15 cellular contexts compared by ENCODE assay signal in the genomic region with DNA sequence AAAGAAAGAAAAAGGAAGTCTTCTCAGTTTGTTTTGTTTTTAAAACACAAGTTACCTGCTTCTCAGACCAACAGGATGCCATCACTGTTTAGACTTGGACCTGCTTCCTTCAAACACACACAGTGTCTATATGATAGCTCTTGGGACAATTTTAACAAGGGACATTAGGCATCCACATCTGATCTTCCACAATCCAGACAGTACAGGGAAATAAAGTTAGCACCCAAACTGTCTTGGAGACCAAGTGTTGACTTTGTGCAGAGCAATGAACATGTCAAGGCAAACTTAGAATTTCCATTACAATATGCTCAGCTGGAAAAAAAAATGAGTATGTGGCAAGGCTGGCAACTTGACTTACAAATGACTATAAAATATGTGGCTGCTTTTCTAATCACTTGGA.
"Had no signal": no experiment of that assay in that cellular context is flagged by ENCODE, and none has a peak within 500 bp of the region (broad histone marks: within the 10 kb centered on the region; RNA-seq: fewer than 3 reads in every experiment).

No MANE protein-coding gene starts in this region.

- H3K4me3 Mint-ChIP-seq: endodermal cell, T-helper 17 cell, type B pancreatic cell had no signal

- ATAC-seq: gastroesophageal sphincter, heart left ventricle, right lobe of liver, T-helper 17 cell had no signal

- H3K4me3 ChIP-seq: gastroesophageal sphincter, heart left ventricle, right lobe of liver, skin epidermis, thoracic aorta, vagina had no signal

- H3K27me3 Mint-ChIP-seq: T-helper 17 cell, type B pancreatic cell had no signal

- H3K27ac Mint-ChIP-seq: endodermal cell, type B pancreatic cell had no signal

- DNase-seq: activated CD4-positive, alpha-beta T cell treated with anti-CD3 and anti-CD28 coated beads for 4 hours; activated CD4-positive, alpha-beta T cell treated with anti-CD3 and anti-CD28 coated beads, Interleukin-2, amount 50 U/mL, for 48 hours; activated CD4-positive, CD25-positive, alpha-beta regulatory T cell; cortex of kidney; endodermal cell; heart left ventricle; nucleus accumbens; right lobe of liver; stimulated activated CD4-positive, alpha-beta T cell treated with anti-CD3 and anti-CD28 coated beads, Interleukin-1b, Interleukin-23, amount 100 ng/mL, for 48 hours; T-helper 17 cell had no signal

- H3K36me3 Mint-ChIP-seq: type B pancreatic cell had no signal

- H3K9me3 Mint-ChIP-seq: type B pancreatic cell had no signal
